26 cellular contexts compared by ENCODE assay signal in genomic region chr9:978117-978830, GRCh38. TPM values are rescaled to one million over a fixed set of nuclear protein-coding genes. Genes with fewer than 3 reads are reported as not detected.
DNase-seq lines count a peak whose midpoint lies in the region; ATAC-seq and TF ChIP-seq lines count a peak whose summit lies in the region.
"Had no signal": no experiment of that assay in that cellular context is flagged by ENCODE, and none has a peak within 500 bp of the region (broad histone marks: within the 10 kb centered on the region; RNA-seq: fewer than 3 reads in every experiment).

No MANE protein-coding gene starts in this region.

- H3K9me3 Mint-ChIP-seq in activated naive CD8-positive, alpha-beta T cell treated with anti-CD3 and anti-CD28 coated beads, Interleukin-2, amount 50 U/mL, for 24 hours, result no peaks in the 10 kb centered on the region
- H3K9me3 Mint-ChIP-seq in activated naive CD8-positive, alpha-beta T cell treated with anti-CD3 and anti-CD28 coated beads for 36 hours, result no peaks in the 10 kb centered on the region
- no peaks in the 10 kb centered on the region for H3K9me3 Mint-ChIP-seq in progenitor cell of endocrine pancreas (ENCODE audit: low read depth)

- peaks cover 11% of the 10 kb centered on the region for H3K4me1 Mint-ChIP-seq in activated naive CD8-positive, alpha-beta T cell treated with anti-CD3 and anti-CD28 coated beads, Interleukin-2, amount 50 U/mL, for 24 hours
- H3K4me1 Mint-ChIP-seq in activated naive CD8-positive, alpha-beta T cell treated with anti-CD3 and anti-CD28 coated beads for 36 hours, result peaks cover 10% of the 10 kb centered on the region
- peaks cover 13% of the 10 kb centered on the region for H3K4me1 Mint-ChIP-seq in progenitor cell of endocrine pancreas (ENCODE audit: low read depth)

- no peaks in the 10 kb centered on the region for H3K4me1 ChIP-seq in iPS-15b (ENCODE audit: control insufficient read depth, insufficient read depth, low read length)
- H3K4me1 ChIP-seq: BLaER1, prostate gland had no signal

- ATAC-seq in activated naive CD8-positive, alpha-beta T cell treated with anti-CD3 and anti-CD28 coated beads, Interleukin-2, amount 50 U/mL, for 24 hours, result no peak
- ATAC-seq: body of pancreas, K562 had no signal

- no peak overlapping the region for H3K9ac ChIP-seq in iPS-15b (ENCODE audit: low read depth, low read length)
- H3K9ac ChIP-seq: BLaER1 had no signal

- H3K4me3 Mint-ChIP-seq in activated naive CD8-positive, alpha-beta T cell treated with anti-CD3 and anti-CD28 coated beads, Interleukin-2, amount 50 U/mL, for 24 hours, result no peak overlapping the region
- H3K4me3 Mint-ChIP-seq in activated naive CD8-positive, alpha-beta T cell treated with anti-CD3 and anti-CD28 coated beads for 36 hours, result no peak overlapping the region
- H3K4me3 Mint-ChIP-seq in progenitor cell of endocrine pancreas (ENCODE audit: low read depth), result peak overlapping the region; percentile 33

- H3K9me3 ChIP-seq in iPS-15b (ENCODE audit: control insufficient read depth, insufficient read depth, low read length), result no peaks in the 10 kb centered on the region
- H3K9me3 ChIP-seq: body of pancreas, prostate gland had no signal

- no peaks in the 10 kb centered on the region for H3K36me3 Mint-ChIP-seq in activated naive CD8-positive, alpha-beta T cell treated with anti-CD3 and anti-CD28 coated beads, Interleukin-2, amount 50 U/mL, for 24 hours (ENCODE audit: low read depth)
- no peaks in the 10 kb centered on the region for H3K36me3 Mint-ChIP-seq in activated naive CD8-positive, alpha-beta T cell treated with anti-CD3 and anti-CD28 coated beads for 36 hours
- H3K36me3 Mint-ChIP-seq in progenitor cell of endocrine pancreas (ENCODE audit: insufficient read depth), result no peaks in the 10 kb centered on the region

- DNase-seq in activated naive CD8-positive, alpha-beta T cell treated with anti-CD3 and anti-CD28 coated beads, Interleukin-2, amount 50 U/mL, for 24 hours, result no peak
- no peak for DNase-seq in activated naive CD8-positive, alpha-beta T cell treated with anti-CD3 and anti-CD28 coated beads for 36 hours
- DNase-seq in progenitor cell of endocrine pancreas (ENCODE audit: low spot score, unreplicated experiment) (no peak), NK-92 (lab: John Stamatoyannopoulos, UW; ENCODE audit: unreplicated experiment) (no peak), NCI-H1048 (lab: John Stamatoyannopoulos, UW) (no peak), AG20443 (ENCODE audit: low spot score) (no peak)
- DNase-seq: activated CD4-positive, alpha-beta T cell treated with anti-CD3 and anti-CD28 coated beads, Interleukin-2, amount 50 U/mL, for 48 hours; activated CD4-positive, CD25-positive, alpha-beta regulatory T cell; activated gamma-delta T cell; body of pancreas; DMS79; GF-D8; HCEC 1CT; head of caudate nucleus; NCI-H1105 treated with DMSO at 0.1 percent for 48 hours; NCI-H1930; SIG-M5; stimulated activated naive CD4-positive, alpha-beta T cell treated with Interleukin-2 at 50 U/mL for 16 hours had no signal

- H3K27ac Mint-ChIP-seq in activated naive CD8-positive, alpha-beta T cell treated with anti-CD3 and anti-CD28 coated beads, Interleukin-2, amount 50 U/mL, for 24 hours, result peak overlapping the region; percentile 15
- H3K27ac Mint-ChIP-seq in activated naive CD8-positive, alpha-beta T cell treated with anti-CD3 and anti-CD28 coated beads for 36 hours, result no peak overlapping the region
- H3K27ac Mint-ChIP-seq in progenitor cell of endocrine pancreas, result peak overlapping the region; percentile 11

- H3K27me3 Mint-ChIP-seq in activated naive CD8-positive, alpha-beta T cell treated with anti-CD3 and anti-CD28 coated beads, Interleukin-2, amount 50 U/mL, for 24 hours, result peaks cover 86% of the 10 kb centered on the region
- H3K27me3 Mint-ChIP-seq in activated naive CD8-positive, alpha-beta T cell treated with anti-CD3 and anti-CD28 coated beads for 36 hours, result peaks cover 92% of the 10 kb centered on the region
- peaks cover 89% of the 10 kb centered on the region for H3K27me3 Mint-ChIP-seq in progenitor cell of endocrine pancreas

- TF ChIP-seq CTCF in progenitor cell of endocrine pancreas (IDR thresholded peaks at IDR 0.05; ENCODE audit: unreplicated experiment), result no peak

- H3K36me3 ChIP-seq in iPS-15b (ENCODE audit: control insufficient read depth, insufficient read depth, low read length), result no peaks in the 10 kb centered on the region
- H3K36me3 ChIP-seq: BLaER1, prostate gland had no signal

- H3K4me3 ChIP-seq in iPS-15b (ENCODE audit: low read depth, low read length), result peak overlapping the region; percentile 23
- H3K4me3 ChIP-seq: BLaER1, body of pancreas, K562, lung, prostate gland had no signal

- H3K27me3 ChIP-seq in iPS-15b (ENCODE audit: control insufficient read depth, insufficient read depth, low read length), result peaks cover 96% of the 10 kb centered on the region

RNA-seq across cellular contexts. Expression of gene DMRT3, which starts 1.8 kb away (rescaled TPM):
- total RNA-seq in activated naive CD8-positive, alpha-beta T cell treated with anti-CD3 and anti-CD28 coated beads for 36 hours, result not detected
- 0.34 and 0.53 TPM in 2 replicates for total RNA-seq in progenitor cell of endocrine pancreas
- total RNA-seq: body of pancreas, chondrocyte, HT1080, K562, lung, MCF 10A had no signal
